23 cellular contexts compared by ENCODE assay signal in genomic region chr6:55659304-55659703, GRCh38.
"Had no signal": no experiment of that assay in that cellular context is flagged by ENCODE, and none has a peak within 500 bp of the region (broad histone marks: within the 10 kb centered on the region; RNA-seq: fewer than 3 reads in every experiment).

No MANE protein-coding gene starts in this region.

- H3K4me2 ChIP-seq: neural progenitor cell had no signal

- H3K9me3 ChIP-seq: colonic mucosa, gastrocnemius medialis, ovary had no signal

- ATAC-seq: gastrocnemius medialis; heart right ventricle; left cardiac atrium; left ventricle myocardium superior; natural killer cell treated with Interleukin-12 subunit alpha and Interleukin-12 subunit beta and Interleukin-15 and Interleukin-18, amount 100 ng/mL, for 72 hours had no signal

- H2AFZ ChIP-seq: neural progenitor cell had no signal

- H3K27ac ChIP-seq: colonic mucosa, gastrocnemius medialis, heart right ventricle, neural progenitor cell, ovary, right atrium auricular region, sigmoid colon, skin epidermis had no signal

- H3K36me3 ChIP-seq: colonic mucosa, gastrocnemius medialis, heart right ventricle, neural progenitor cell, ovary, right atrium auricular region, sigmoid colon had no signal

- H3K9ac ChIP-seq: neural progenitor cell had no signal

- H3K4me3 ChIP-seq: colonic mucosa, gastrocnemius medialis, heart right ventricle, lung, neural progenitor cell, ovary, right atrium auricular region, sigmoid colon, skin epidermis had no signal

- DNase-seq: colonic mucosa; effector CD4-positive, alpha-beta T cell; endodermal cell; erythroblast; gastrocnemius medialis; heart right ventricle; hypothalamus; kidney; left cardiac atrium; left ventricle myocardium superior; mesenchymal stem cell; midbrain; nucleus accumbens; ovary; sigmoid colon; stimulated activated CD4-positive, alpha-beta T cell treated with anti-CD3 and anti-CD28 coated beads, Interleukin-12 subunit alpha, Interleukin-12 subunit beta, amount 100 ng/mL, for 4 hours; stimulated activated CD4-positive, alpha-beta T cell treated with anti-CD3 and anti-CD28 coated beads, Interleukin-2, amount 100 ng/mL, for 48 hours; stimulated activated naive CD4-positive, alpha-beta T cell treated with Interleukin-2 at 50 U/mL for 16 hours had no signal

- H3K4me1 ChIP-seq: colonic mucosa, gastrocnemius medialis, heart right ventricle, neural progenitor cell, right atrium auricular region, sigmoid colon had no signal

- H3K27me3 ChIP-seq: colonic mucosa, gastrocnemius medialis, heart right ventricle, neural progenitor cell, ovary, right atrium auricular region had no signal
